In genomic region chr9:83979812-83980394, GRCh38 we compare ENCODE assay signal across 8 cellular contexts. TPM values are rescaled to one million over a fixed set of nuclear protein-coding genes. Genes with fewer than 3 reads are reported as not detected.
DNase-seq lines count a peak whose midpoint lies in the region; ATAC-seq and TF ChIP-seq lines count a peak whose summit lies in the region.

Gene HNRNPK, minus strand, starts transcription at chr9:83980215. Its CDS starts 1,963 bp downstream, at chr9:83978252.

- DNase-seq in GM10266 (ENCODE audit: extremely low spot score) (peak; percentile 98), NCI-H1092 treated with DMSO at 0.1 percent for 48 hours (lab: John Stamatoyannopoulos, UW) (peak; percentile 99), SKM-1 treated with dmso at 0.1 percent for 144 hours (lab: John Stamatoyannopoulos, UW; ENCODE audit: unreplicated experiment) (peak; percentile 62), glomerular visceral epithelial cell (ENCODE audit: extremely low spot score) (peak; percentile 98), omental fat pad (ENCODE audit: low spot score) (peak; percentile 96)

- ATAC-seq in HG02623 (IDR thresholded peaks at IDR 0.05; ENCODE audit: unreplicated experiment) (peak; percentile 77), omental fat pad (ENCODE audit: low FRiP score) (peak; percentile 95)

- peak within 1 kb of the TSS; percentile 82 for H3K27ac Mint-ChIP-seq in activated naive CD8-positive, alpha-beta T cell

- H3K27ac ChIP-seq in temporal lobe (ENCODE audit: low read depth, low read length): peak within 1 kb of the TSS; percentile 98

- H3K36me3 Mint-ChIP-seq in activated naive CD8-positive, alpha-beta T cell: peaks cover 30% of the 10 kb centered on the region

- H3K4me1 Mint-ChIP-seq in activated naive CD8-positive, alpha-beta T cell (ENCODE audit: low read depth): peaks cover 39% of the 10 kb centered on the region

- no peaks in the 10 kb centered on the region for H3K27me3 Mint-ChIP-seq in activated naive CD8-positive, alpha-beta T cell

- H3K4me3 Mint-ChIP-seq in activated naive CD8-positive, alpha-beta T cell: peak within 1 kb of the TSS; percentile 98

- TF ChIP-seq CTCF in GM10266 (IDR thresholded peaks at IDR 0.05; ENCODE audit: control insufficient read depth, insufficient read depth, low read depth, missing control alignments): no peak
- no peak for TF ChIP-seq CTCF in omental fat pad (IDR thresholded peaks at IDR 0.05)

- no peaks in the 10 kb centered on the region for H3K9me3 Mint-ChIP-seq in activated naive CD8-positive, alpha-beta T cell (ENCODE audit: low read depth)

RNA-seq across cellular contexts. Expression of gene HNRNPK, which starts in this region (rescaled TPM):
- total RNA-seq in omental fat pad: 100 to 1,000 TPM; 417 to 565 (median 429) TPM
- total RNA-seq in temporal lobe: 543 TPM

Comparison
In these comparisons a context has a peak if more than half of its experiments do, and no peak if none do; other contexts are left out.
1. Peak in every context shown above with its lines: DNase-seq, ATAC-seq and H3K27ac ChIP-seq.